Comparison of ENCODE assay signal across 1 cellular context in the genomic region with DNA sequence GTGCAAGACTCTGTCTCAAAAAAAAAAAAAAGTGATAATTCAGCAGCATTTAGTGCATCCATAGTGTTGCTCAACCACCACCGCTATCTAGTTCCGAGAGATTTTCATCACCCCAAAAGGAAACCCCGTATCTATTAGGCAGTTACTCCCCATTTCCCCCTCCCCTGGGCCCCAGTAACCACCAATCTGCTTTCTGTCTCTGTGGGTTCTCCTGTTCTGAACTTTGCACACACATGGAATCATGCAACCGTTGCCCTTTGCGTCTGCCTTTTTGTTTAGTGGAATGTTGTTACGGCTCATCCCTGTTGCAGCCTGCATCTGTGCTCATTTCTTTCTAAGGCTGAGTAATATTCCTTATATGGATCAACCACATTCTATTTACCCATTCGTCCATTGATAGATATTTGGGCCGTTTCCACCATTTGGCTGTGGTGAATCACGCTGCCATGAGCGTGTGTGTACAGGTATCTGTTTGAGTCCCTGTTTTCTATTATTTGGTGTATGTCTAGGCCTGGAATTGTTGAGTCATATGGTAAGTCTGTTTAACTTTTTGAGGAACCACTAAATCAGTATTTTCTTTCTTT.
TF ChIP-seq lines count a peak whose summit lies in the region.

No MANE protein-coding gene starts in this region.

TF ChIP-seq in HepG2, 621 proteins besides CTCF, POLR2A, EP300 and RAD21 (continued from another document and continues in another):
- TF ChIP-seq, protein P1, sequence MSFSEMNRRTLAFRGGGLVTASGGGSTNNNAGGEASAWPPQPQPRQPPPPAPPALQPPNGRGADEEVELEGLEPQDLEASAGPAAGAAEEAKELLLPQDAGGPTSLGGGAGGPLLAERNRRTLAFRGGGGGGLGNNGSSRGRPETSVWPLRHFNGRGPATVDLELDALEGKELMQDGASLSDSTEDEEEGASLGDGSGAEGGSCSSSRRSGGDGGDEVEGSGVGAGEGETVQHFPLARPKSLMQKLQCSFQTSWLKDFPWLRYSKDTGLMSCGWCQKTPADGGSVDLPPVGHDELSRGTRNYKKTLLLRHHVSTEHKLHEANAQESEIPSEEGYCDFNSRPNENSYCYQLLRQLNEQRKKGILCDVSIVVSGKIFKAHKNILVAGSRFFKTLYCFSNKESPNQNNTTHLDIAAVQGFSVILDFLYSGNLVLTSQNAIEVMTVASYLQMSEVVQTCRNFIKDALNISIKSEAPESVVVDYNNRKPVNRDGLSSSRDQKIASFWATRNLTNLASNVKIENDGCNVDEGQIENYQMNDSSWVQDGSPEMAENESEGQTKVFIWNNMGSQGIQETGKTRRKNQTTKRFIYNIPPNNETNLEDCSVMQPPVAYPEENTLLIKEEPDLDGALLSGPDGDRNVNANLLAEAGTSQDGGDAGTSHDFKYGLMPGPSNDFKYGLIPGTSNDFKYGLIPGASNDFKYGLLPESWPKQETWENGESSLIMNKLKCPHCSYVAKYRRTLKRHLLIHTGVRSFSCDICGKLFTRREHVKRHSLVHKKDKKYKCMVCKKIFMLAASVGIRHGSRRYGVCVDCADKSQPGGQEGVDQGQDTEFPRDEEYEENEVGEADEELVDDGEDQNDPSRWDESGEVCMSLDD (CRISPR knock-in tag; IDR thresholded peaks at IDR 0.05; ENCODE audit: borderline replicate concordance): peak; percentile 94
- TF ChIP-seq ZNF20 (CRISPR knock-in tag; IDR thresholded peaks at IDR 0.05) (no peak), ERF (CRISPR knock-in tag; IDR thresholded peaks at IDR 0.05) (no peak; the same call in 1 of the 2 replicates), SMC3 (IDR thresholded peaks at IDR 0.05; ENCODE audit: low read length) (peak; percentile 27; the same call in 1 of the 2 replicates), MBD4 (IDR thresholded peaks at IDR 0.05; ENCODE audit: borderline replicate concordance, low read length) (no peak), TGIF2 (CRISPR knock-in tag; IDR thresholded peaks at IDR 0.05) (no peak), MXI1 (IDR thresholded peaks at IDR 0.05; ENCODE audit: borderline replicate concordance, low read depth, low read length) (peak; percentile 41; the same call in 1 of the 3 replicates), ZNF446 (CRISPR knock-in tag; IDR thresholded peaks at IDR 0.05) (no peak), PAWR (CRISPR knock-in tag; IDR thresholded peaks at IDR 0.05; ENCODE audit: borderline replicate concordance) (no peak), ZNF232 (CRISPR knock-in tag; IDR thresholded peaks at IDR 0.05; ENCODE audit: borderline replicate concordance) (0 out of 2 replicates have a peak, but pooled peaks have one; percentile 14), ZNF124 (CRISPR knock-in tag; IDR thresholded peaks at IDR 0.05) (no peak), ZNF768 (CRISPR knock-in tag; IDR thresholded peaks at IDR 0.05) (no peak), ZNF772 (CRISPR knock-in tag; IDR thresholded peaks at IDR 0.05) (no peak), ZNF782 (CRISPR knock-in tag; IDR thresholded peaks at IDR 0.05; ENCODE audit: borderline replicate concordance) (no peak), THAP11 (CRISPR knock-in tag; IDR thresholded peaks at IDR 0.05) (peak; percentile 53; the same call in 1 of the 2 replicates), NFE2L1 (CRISPR knock-in tag; IDR thresholded peaks at IDR 0.05; ENCODE audit: borderline replicate concordance) (no peak), XBP1 (CRISPR knock-in tag; IDR thresholded peaks at IDR 0.05) (0 out of 2 replicates have a peak, but pooled peaks have one; percentile 35), HNF4A (CRISPR knock-in tag; IDR thresholded peaks at IDR 0.05) (peak; percentile 93), ZFX (CRISPR knock-in tag; IDR thresholded peaks at IDR 0.05; ENCODE audit: low read depth) (peak; percentile 34; the same call in 1 of the 2 replicates), NFKBIZ (CRISPR knock-in tag; IDR thresholded peaks at IDR 0.05) (peak; percentile 25; the same call in 1 of the 2 replicates), ZNF841 (CRISPR knock-in tag; IDR thresholded peaks at IDR 0.05; ENCODE audit: borderline replicate concordance) (no peak), ZNF432 (CRISPR knock-in tag; IDR thresholded peaks at IDR 0.05; ENCODE audit: borderline replicate concordance) (no peak)
- TF ChIP-seq, protein P2, sequence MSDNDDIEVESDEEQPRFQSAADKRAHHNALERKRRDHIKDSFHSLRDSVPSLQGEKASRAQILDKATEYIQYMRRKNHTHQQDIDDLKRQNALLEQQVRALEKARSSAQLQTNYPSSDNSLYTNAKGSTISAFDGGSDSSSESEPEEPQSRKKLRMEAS (IDR thresholded peaks at IDR 0.05): peak; percentile 34
- TF ChIP-seq, protein P3, sequence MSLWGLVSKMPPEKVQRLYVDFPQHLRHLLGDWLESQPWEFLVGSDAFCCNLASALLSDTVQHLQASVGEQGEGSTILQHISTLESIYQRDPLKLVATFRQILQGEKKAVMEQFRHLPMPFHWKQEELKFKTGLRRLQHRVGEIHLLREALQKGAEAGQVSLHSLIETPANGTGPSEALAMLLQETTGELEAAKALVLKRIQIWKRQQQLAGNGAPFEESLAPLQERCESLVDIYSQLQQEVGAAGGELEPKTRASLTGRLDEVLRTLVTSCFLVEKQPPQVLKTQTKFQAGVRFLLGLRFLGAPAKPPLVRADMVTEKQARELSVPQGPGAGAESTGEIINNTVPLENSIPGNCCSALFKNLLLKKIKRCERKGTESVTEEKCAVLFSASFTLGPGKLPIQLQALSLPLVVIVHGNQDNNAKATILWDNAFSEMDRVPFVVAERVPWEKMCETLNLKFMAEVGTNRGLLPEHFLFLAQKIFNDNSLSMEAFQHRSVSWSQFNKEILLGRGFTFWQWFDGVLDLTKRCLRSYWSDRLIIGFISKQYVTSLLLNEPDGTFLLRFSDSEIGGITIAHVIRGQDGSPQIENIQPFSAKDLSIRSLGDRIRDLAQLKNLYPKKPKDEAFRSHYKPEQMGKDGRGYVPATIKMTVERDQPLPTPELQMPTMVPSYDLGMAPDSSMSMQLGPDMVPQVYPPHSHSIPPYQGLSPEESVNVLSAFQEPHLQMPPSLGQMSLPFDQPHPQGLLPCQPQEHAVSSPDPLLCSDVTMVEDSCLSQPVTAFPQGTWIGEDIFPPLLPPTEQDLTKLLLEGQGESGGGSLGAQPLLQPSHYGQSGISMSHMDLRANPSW (CRISPR knock-in tag; IDR thresholded peaks at IDR 0.05; ENCODE audit: borderline replicate concordance): no peak
- TF ChIP-seq, protein P4, sequence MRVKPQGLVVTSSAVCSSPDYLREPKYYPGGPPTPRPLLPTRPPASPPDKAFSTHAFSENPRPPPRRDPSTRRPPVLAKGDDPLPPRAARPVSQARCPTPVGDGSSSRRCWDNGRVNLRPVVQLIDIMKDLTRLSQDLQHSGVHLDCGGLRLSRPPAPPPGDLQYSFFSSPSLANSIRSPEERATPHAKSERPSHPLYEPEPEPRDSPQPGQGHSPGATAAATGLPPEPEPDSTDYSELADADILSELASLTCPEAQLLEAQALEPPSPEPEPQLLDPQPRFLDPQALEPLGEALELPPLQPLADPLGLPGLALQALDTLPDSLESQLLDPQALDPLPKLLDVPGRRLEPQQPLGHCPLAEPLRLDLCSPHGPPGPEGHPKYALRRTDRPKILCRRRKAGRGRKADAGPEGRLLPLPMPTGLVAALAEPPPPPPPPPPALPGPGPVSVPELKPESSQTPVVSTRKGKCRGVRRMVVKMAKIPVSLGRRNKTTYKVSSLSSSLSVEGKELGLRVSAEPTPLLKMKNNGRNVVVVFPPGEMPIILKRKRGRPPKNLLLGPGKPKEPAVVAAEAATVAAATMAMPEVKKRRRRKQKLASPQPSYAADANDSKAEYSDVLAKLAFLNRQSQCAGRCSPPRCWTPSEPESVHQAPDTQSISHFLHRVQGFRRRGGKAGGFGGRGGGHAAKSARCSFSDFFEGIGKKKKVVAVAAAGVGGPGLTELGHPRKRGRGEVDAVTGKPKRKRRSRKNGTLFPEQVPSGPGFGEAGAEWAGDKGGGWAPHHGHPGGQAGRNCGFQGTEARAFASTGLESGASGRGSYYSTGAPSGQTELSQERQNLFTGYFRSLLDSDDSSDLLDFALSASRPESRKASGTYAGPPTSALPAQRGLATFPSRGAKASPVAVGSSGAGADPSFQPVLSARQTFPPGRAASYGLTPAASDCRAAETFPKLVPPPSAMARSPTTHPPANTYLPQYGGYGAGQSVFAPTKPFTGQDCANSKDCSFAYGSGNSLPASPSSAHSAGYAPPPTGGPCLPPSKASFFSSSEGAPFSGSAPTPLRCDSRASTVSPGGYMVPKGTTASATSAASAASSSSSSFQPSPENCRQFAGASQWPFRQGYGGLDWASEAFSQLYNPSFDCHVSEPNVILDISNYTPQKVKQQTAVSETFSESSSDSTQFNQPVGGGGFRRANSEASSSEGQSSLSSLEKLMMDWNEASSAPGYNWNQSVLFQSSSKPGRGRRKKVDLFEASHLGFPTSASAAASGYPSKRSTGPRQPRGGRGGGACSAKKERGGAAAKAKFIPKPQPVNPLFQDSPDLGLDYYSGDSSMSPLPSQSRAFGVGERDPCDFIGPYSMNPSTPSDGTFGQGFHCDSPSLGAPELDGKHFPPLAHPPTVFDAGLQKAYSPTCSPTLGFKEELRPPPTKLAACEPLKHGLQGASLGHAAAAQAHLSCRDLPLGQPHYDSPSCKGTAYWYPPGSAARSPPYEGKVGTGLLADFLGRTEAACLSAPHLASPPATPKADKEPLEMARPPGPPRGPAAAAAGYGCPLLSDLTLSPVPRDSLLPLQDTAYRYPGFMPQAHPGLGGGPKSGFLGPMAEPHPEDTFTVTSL (CRISPR knock-in tag; IDR thresholded peaks at IDR 0.05; ENCODE audit: borderline replicate concordance): peak; percentile 34; the same call in 1 of the 2 replicates
- TF ChIP-seq, protein P5, sequence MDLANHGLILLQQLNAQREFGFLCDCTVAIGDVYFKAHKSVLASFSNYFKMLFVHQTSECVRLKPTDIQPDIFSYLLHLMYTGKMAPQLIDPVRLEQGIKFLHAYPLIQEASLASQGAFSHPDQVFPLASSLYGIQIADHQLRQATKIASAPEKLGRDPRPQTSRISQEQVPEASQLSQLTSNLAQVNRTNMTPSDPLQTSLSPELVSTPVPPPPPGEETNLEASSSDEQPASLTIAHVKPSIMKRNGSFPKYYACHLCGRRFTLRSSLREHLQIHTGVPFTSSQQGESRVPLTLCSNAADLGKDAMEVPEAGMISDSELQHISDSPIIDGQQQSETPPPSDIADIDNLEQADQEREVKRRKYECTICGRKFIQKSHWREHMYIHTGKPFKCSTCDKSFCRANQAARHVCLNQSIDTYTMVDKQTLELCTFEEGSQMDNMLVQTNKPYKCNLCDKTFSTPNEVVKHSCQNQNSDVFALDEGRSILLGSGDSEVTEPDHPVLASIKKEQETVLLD (CRISPR knock-in tag; IDR thresholded peaks at IDR 0.05; ENCODE audit: low read depth): no peak
- TF ChIP-seq, protein P6, sequence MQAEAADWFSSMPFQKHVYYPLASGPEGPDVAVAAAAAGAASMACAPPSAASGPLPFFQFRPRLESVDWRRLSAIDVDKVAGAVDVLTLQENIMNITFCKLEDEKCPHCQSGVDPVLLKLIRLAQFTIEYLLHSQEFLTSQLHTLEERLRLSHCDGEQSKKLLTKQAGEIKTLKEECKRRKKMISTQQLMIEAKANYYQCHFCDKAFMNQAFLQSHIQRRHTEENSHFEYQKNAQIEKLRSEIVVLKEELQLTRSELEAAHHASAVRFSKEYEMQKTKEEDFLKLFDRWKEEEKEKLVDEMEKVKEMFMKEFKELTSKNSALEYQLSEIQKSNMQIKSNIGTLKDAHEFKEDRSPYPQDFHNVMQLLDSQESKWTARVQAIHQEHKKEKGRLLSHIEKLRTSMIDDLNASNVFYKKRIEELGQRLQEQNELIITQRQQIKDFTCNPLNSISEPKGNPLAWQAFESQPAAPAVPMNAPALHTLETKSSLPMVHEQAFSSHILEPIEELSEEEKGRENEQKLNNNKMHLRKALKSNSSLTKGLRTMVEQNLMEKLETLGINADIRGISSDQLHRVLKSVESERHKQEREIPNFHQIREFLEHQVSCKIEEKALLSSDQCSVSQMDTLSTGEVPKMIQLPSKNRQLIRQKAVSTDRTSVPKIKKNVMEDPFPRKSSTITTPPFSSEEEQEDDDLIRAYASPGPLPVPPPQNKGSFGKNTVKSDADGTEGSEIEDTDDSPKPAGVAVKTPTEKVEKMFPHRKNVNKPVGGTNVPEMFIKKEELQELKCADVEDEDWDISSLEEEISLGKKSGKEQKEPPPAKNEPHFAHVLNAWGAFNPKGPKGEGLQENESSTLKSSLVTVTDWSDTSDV (CRISPR knock-in tag; IDR thresholded peaks at IDR 0.05): no peak
- TF ChIP-seq, protein P7, sequence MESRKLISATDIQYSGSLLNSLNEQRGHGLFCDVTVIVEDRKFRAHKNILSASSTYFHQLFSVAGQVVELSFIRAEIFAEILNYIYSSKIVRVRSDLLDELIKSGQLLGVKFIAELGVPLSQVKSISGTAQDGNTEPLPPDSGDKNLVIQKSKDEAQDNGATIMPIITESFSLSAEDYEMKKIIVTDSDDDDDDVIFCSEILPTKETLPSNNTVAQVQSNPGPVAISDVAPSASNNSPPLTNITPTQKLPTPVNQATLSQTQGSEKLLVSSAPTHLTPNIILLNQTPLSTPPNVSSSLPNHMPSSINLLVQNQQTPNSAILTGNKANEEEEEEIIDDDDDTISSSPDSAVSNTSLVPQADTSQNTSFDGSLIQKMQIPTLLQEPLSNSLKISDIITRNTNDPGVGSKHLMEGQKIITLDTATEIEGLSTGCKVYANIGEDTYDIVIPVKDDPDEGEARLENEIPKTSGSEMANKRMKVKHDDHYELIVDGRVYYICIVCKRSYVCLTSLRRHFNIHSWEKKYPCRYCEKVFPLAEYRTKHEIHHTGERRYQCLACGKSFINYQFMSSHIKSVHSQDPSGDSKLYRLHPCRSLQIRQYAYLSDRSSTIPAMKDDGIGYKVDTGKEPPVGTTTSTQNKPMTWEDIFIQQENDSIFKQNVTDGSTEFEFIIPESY (CRISPR knock-in tag; IDR thresholded peaks at IDR 0.05): peak; percentile 14; the same call in 1 of the 2 replicates
- TF ChIP-seq, protein P8, sequence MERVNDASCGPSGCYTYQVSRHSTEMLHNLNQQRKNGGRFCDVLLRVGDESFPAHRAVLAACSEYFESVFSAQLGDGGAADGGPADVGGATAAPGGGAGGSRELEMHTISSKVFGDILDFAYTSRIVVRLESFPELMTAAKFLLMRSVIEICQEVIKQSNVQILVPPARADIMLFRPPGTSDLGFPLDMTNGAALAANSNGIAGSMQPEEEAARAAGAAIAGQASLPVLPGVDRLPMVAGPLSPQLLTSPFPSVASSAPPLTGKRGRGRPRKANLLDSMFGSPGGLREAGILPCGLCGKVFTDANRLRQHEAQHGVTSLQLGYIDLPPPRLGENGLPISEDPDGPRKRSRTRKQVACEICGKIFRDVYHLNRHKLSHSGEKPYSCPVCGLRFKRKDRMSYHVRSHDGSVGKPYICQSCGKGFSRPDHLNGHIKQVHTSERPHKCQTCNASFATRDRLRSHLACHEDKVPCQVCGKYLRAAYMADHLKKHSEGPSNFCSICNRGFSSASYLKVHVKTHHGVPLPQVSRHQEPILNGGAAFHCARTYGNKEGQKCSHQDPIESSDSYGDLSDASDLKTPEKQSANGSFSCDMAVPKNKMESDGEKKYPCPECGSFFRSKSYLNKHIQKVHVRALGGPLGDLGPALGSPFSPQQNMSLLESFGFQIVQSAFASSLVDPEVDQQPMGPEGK (CRISPR knock-in tag; IDR thresholded peaks at IDR 0.05): peak; percentile 52
- TF ChIP-seq, protein P9, sequence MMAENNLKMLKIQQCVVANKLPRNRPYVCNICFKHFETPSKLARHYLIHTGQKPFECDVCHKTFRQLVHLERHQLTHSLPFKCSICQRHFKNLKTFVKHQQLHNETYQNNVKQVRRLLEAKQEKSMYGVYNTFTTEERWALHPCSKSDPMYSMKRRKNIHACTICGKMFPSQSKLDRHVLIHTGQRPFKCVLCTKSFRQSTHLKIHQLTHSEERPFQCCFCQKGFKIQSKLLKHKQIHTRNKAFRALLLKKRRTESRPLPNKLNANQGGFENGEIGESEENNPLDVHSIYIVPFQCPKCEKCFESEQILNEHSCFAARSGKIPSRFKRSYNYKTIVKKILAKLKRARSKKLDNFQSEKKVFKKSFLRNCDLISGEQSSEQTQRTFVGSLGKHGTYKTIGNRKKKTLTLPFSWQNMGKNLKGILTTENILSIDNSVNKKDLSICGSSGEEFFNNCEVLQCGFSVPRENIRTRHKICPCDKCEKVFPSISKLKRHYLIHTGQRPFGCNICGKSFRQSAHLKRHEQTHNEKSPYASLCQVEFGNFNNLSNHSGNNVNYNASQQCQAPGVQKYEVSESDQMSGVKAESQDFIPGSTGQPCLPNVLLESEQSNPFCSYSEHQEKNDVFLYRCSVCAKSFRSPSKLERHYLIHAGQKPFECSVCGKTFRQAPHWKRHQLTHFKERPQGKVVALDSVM (CRISPR knock-in tag; IDR thresholded peaks at IDR 0.05): no peak
